8 cellular contexts compared by ENCODE assay signal in genomic region chr19:58559275-58560006, GRCh38. TPM values are rescaled to one million over a fixed set of nuclear protein-coding genes. Genes with fewer than 3 reads are reported as not detected.
DNase-seq lines count a peak whose midpoint lies in the region; TF ChIP-seq lines count a peak whose summit lies in the region.

No MANE protein-coding gene starts in this region.

- peak; percentile 80 for TF ChIP-seq POLR2A in GM19099 (IDR thresholded peaks at IDR 0.05; ENCODE audit: extremely low read depth, insufficient read length, low read depth)

- peak overlapping the region; percentile 99 for H3K9ac ChIP-seq in MM.1S (ENCODE audit: low read length)

- peaks cover 38% of the 10 kb centered on the region for H3F3A ChIP-seq in MM.1S (ENCODE audit: insufficient read depth, low read length)

- intact Hi-C loops in posterior cingulate gyrus (cut with DNase I), result loop anchor here (2.0 kb wide), 1 partner anchor 13 kb away; the partner anchor contains the start of gene MZF1

- TF ChIP-seq CTCF in MM.1S (IDR thresholded peaks at IDR 0.05; ENCODE audit: low read length) (no peak), cardiac muscle cell (IDR thresholded peaks at IDR 0.05; ENCODE audit: low read depth, low read length) (no peak)

- H3K27me3 ChIP-seq in MM.1S (replicated peaks; ENCODE audit: insufficient read depth, low read length) (no peaks in the 10 kb centered on the region), cardiac muscle cell (no peaks in the 10 kb centered on the region)

- no peaks in the 10 kb centered on the region for H3K9me3 ChIP-seq in MM.1S (replicated peaks; ENCODE audit: insufficient read depth, low read length)
- H3K9me3 ChIP-seq in cardiac muscle cell (ENCODE audit: low read depth), result no peaks in the 10 kb centered on the region

- H3K36me3 Mint-ChIP-seq in activated naive CD8-positive, alpha-beta T cell, result peaks cover 6% of the 10 kb centered on the region

- peak overlapping the region; percentile 98 for H3K4me3 Mint-ChIP-seq in activated naive CD8-positive, alpha-beta T cell

- H3K4me3 ChIP-seq in MM.1S (ENCODE audit: low read length), result peak overlapping the region; percentile 82
- H3K4me3 ChIP-seq in cardiac muscle cell, result peak overlapping the region; percentile 56

- H3K36me3 ChIP-seq in MM.1S (replicated peaks; ENCODE audit: insufficient read depth, low read length), result no peaks in the 10 kb centered on the region
- H3K36me3 ChIP-seq in cardiac muscle cell, result peaks cover 9% of the 10 kb centered on the region

- peaks cover 61% of the 10 kb centered on the region for H3K4me1 Mint-ChIP-seq in activated naive CD8-positive, alpha-beta T cell (ENCODE audit: low read depth)

- H3K4me2 ChIP-seq in MM.1S (ENCODE audit: low read depth, low read length), result peak overlapping the region; percentile 74

- peak overlapping the region; percentile 99 for H3K27ac Mint-ChIP-seq in activated naive CD8-positive, alpha-beta T cell

- H3K4me1 ChIP-seq in MM.1S (ENCODE audit: low read length), result peaks cover 26% of the 10 kb centered on the region
- peaks cover 26% of the 10 kb centered on the region for H3K4me1 ChIP-seq in cardiac muscle cell (ENCODE audit: low read depth)

- DNase-seq in 8988T, result peak; percentile 97
- peak; percentile 94 for DNase-seq in MM.1S
- peak; percentile 95 for DNase-seq in cardiac muscle cell (ENCODE audit: low read depth in 1 of 2, low spot score in 1 of 2)
- peak; percentile 84 to 98 (median 91) for DNase-seq in posterior cingulate gyrus
- no peak for DNase-seq in UCSD-AML1 (lab: John Stamatoyannopoulos, UW; ENCODE audit: unreplicated experiment)
- no peak for DNase-seq in HUDEP-2 (lab: John Stamatoyannopoulos, UW; ENCODE audit: unreplicated experiment in 76 of 76)

- peak overlapping the region; percentile 96 for H3K27ac ChIP-seq in MM.1S (ENCODE audit: low read length)
- H3K27ac ChIP-seq in cardiac muscle cell, result peak overlapping the region; percentile 99

- H3K9me2 ChIP-seq in MM.1S (replicated peaks; ENCODE audit: insufficient read depth, low read length), result no peaks in the 10 kb centered on the region

- no peaks in the 10 kb centered on the region for H3K27me3 Mint-ChIP-seq in activated naive CD8-positive, alpha-beta T cell

- no peaks in the 10 kb centered on the region for H4K20me1 ChIP-seq in MM.1S (ENCODE audit: insufficient read depth, low read length)

- H2AFZ ChIP-seq in MM.1S (ENCODE audit: low read length), result peak overlapping the region; percentile 28; the same call in 1 of the 2 replicates

- no peaks in the 10 kb centered on the region for H3K9me3 Mint-ChIP-seq in activated naive CD8-positive, alpha-beta T cell (ENCODE audit: low read depth)

- H3K79me2 ChIP-seq in MM.1S (ENCODE audit: low read length), result peaks cover 31% of the 10 kb centered on the region

RNA-seq across cellular contexts. Expression of gene UBE2M, which starts 1.0 kb away (rescaled TPM):
- total RNA-seq in cardiac muscle cell, result 70.8 and 79.0 TPM in 2 replicates
- 169 and 177 TPM in 2 replicates for polyA plus RNA-seq in cardiac muscle cell

RNA-seq across cellular contexts. Expression of gene CHMP2A, which starts 4.5 kb away (rescaled TPM):
- 223 and 265 TPM in 2 replicates for total RNA-seq in cardiac muscle cell
- 247 and 319 TPM in 2 replicates for polyA plus RNA-seq in cardiac muscle cell

RNA-seq across cellular contexts. Expression of gene MZF1, which starts 13.7 kb away (rescaled TPM):
- 51.1 TPM in 2 replicates for total RNA-seq in cardiac muscle cell
- polyA plus RNA-seq in cardiac muscle cell, result 25.1 and 34.7 TPM in 2 replicates

RNA-seq across cellular contexts. Expression of gene TRIM28, which starts 15.6 kb away (rescaled TPM):
- total RNA-seq in cardiac muscle cell, result 563 and 650 TPM in 2 replicates
- 303 and 343 TPM in 2 replicates for polyA plus RNA-seq in cardiac muscle cell

RNA-seq across cellular contexts. Expression of gene ZBTB45, which starts 39.8 kb away (rescaled TPM):
- 22.8 and 26.3 TPM in 2 replicates for total RNA-seq in cardiac muscle cell
- polyA plus RNA-seq in cardiac muscle cell, result 29.4 and 34.6 TPM in 2 replicates

Comparison
In these comparisons a context has a peak if more than half of its experiments do, and no peak if none do; other contexts are left out.
1. DNase-seq: peak in 8988T (single experiment), MM.1S (single experiment), cardiac muscle cell (2 of 2) and posterior cingulate gyrus (10 of 10); none in UCSD-AML1 (single experiment) and HUDEP-2 (0 of 76).